ENCODE assay signal across 24 cellular contexts in genomic region chr7:114649689-114650088, GRCh38.
"Had no signal": no experiment of that assay in that cellular context is flagged by ENCODE, and none has a peak within 500 bp of the region (broad histone marks: within the 10 kb centered on the region; RNA-seq: fewer than 3 reads in every experiment).

No MANE protein-coding gene starts in this region.

- ATAC-seq: activated CD4-positive, alpha-beta T cell treated with anti-CD3 and anti-CD28 coated beads for 36 hours; activated CD8-positive, alpha-beta T cell treated with anti-CD3 and anti-CD28 coated beads for 36 hours; activated T-cell treated with anti-CD3 and anti-CD28 coated beads, Interleukin-2, amount 50 U/mL, for 72 hours; Panc1; Right ventricle myocardium inferior; T-cell had no signal

- H3K4me3 ChIP-seq: cardiac muscle cell, SK-N-MC had no signal

- H3K27me3 ChIP-seq: brain microvascular endothelial cell, cardiac muscle cell had no signal

- H3K36me3 ChIP-seq: brain microvascular endothelial cell, cardiac muscle cell had no signal

- DNase-seq: activated CD4-positive, alpha-beta T cell treated with anti-CD3 and anti-CD28 coated beads for 36 hours; activated CD8-positive, alpha-beta memory T cell treated with anti-CD3 and anti-CD28 coated beads, Interleukin-2, amount 50 U/mL, for 4 hours; activated CD8-positive, alpha-beta T cell treated with anti-CD3 and anti-CD28 coated beads for 36 hours; activated gamma-delta T cell treated with Interleukin-2 at 50 U/mL for 16 hours; activated naive CD4-positive, alpha-beta T cell treated with anti-CD3 and anti-CD28 coated beads, Interleukin-2, amount 10 ng/mL, durations not matched to agents 7 days and 5 days; activated naive CD8-positive, alpha-beta T cell treated with anti-CD3 and anti-CD28 coated beads for 36 hours; activated T-cell treated with anti-CD3 and anti-CD28 coated beads, Interleukin-2, amount 50 U/mL, for 72 hours; brain microvascular endothelial cell; Kasumi-1; KBM-7; NCI-H1436; NCI-H187 treated with DMSO at 0.1 percent for 48 hours; NCI-H2081 treated with DMSO at 0.1 percent for 48 hours; NCI-H510A treated with DMSO at 0.1 percent for 48 hours; NCI-H774; NK-92 treated with Interleukin-12 subunit alpha and Interleukin-12 subunit beta, amount 100 ng/mL, for 24 hours; OCI-M1; RPMI8226; T-cell; WERI-Rb-1 had no signal

- H3K27ac ChIP-seq: brain microvascular endothelial cell, cardiac muscle cell, SK-N-MC, WERI-Rb-1 had no signal
